ENCODE assay signal across 7 cellular contexts in genomic region chr16:25256821-25257503, GRCh38. TPM values are rescaled to one million over a fixed set of nuclear protein-coding genes. Genes with fewer than 3 reads are reported as not detected.
DNase-seq lines count a peak whose midpoint lies in the region; ATAC-seq and TF ChIP-seq lines count a peak whose summit lies in the region.

No MANE protein-coding gene starts in this region.

- peaks cover 21% of the 10 kb centered on the region for H3F3A ChIP-seq in GM23338 (replicated peaks; ENCODE audit: low read depth)

- no peak for TF ChIP-seq POLR2A in right lobe of liver (IDR thresholded peaks at IDR 0.05)

- 3% methylated on average over 17 of the region's 26 CpGs for WGBS in right lobe of liver (ENCODE audit: insufficient coverage, low coverage, low lambda C conversion rate, missing lambda C conversion rate)
- 2% methylated on average over 26 of the region's 26 CpGs for WGBS in thymus

- H3K27ac ChIP-seq in GM23338 (ENCODE audit: low read depth) (peak overlapping the region; percentile 91), brain microvascular endothelial cell (peak overlapping the region; percentile 97), right lobe of liver (peak overlapping the region in 2 of 3 donors; percentile 98 to 99), thymus (ENCODE audit: low read depth) (peak overlapping the region; percentile 99)

- H3K4me3 ChIP-seq in GM06990 (replicated peaks; ENCODE audit: low read depth, low read length) (peak overlapping the region; percentile 93), GM23338 (peak overlapping the region; percentile 92), brain microvascular endothelial cell (ENCODE audit: low read depth, low read length) (peak overlapping the region; percentile 77), right lobe of liver (peak overlapping the region; percentile 86 to 98 (median 91)), thymus (ENCODE audit: low read length) (peak overlapping the region; percentile 98)

- H2AFZ ChIP-seq in GM23338: peak overlapping the region; percentile 93

- peaks cover 3% of the 10 kb centered on the region for H3K36me3 ChIP-seq in GM06990 (ENCODE audit: control insufficient read depth, insufficient read depth, low read length)
- H3K36me3 ChIP-seq in GM23338 (ENCODE audit: insufficient read depth): peaks cover 6% of the 10 kb centered on the region; the same call in 1 of the 2 replicates
- H3K36me3 ChIP-seq in brain microvascular endothelial cell (replicated peaks): peaks cover 15% of the 10 kb centered on the region
- peaks cover 0 to 17% (median 3%) of the 10 kb centered on the region in 4 donors for H3K36me3 ChIP-seq in right lobe of liver
- peaks cover 7% of the 10 kb centered on the region for H3K36me3 ChIP-seq in thymus (ENCODE audit: control insufficient read depth, insufficient read depth)

- intact Hi-C loops in right lobe of liver (cut with DNase I): no loop called here

- peak overlapping the region; percentile 100 for H3K4me2 ChIP-seq in GM23338

- peaks cover 12% of the 10 kb centered on the region for H4K20me1 ChIP-seq in GM23338 (replicated peaks; ENCODE audit: insufficient read depth)

- no peaks in the 10 kb centered on the region for H3K9me3 ChIP-seq in right lobe of liver
- no peaks in the 10 kb centered on the region for H3K9me3 ChIP-seq in thymus (ENCODE audit: control insufficient read depth)

- H3K4me1 ChIP-seq in GM23338 (ENCODE audit: insufficient read depth) (peaks cover 25% of the 10 kb centered on the region), right lobe of liver (peaks cover 0 to 23% (median 7%) of the 10 kb centered on the region in 4 donors), thymus (ENCODE audit: control insufficient read depth, insufficient read depth, low read length) (peaks cover 18% of the 10 kb centered on the region)

- H3K79me2 ChIP-seq in GM23338 (replicated peaks; ENCODE audit: insufficient read depth): peaks cover 53% of the 10 kb centered on the region

- no peaks in the 10 kb centered on the region for H3K27me3 ChIP-seq in GM06990 (replicated peaks; ENCODE audit: control insufficient read depth, insufficient read depth, low read length)
- no peaks in the 10 kb centered on the region for H3K27me3 ChIP-seq in GM23338 (ENCODE audit: insufficient read depth)
- H3K27me3 ChIP-seq in brain microvascular endothelial cell (replicated peaks): no peaks in the 10 kb centered on the region
- H3K27me3 ChIP-seq in right lobe of liver: no peaks in the 10 kb centered on the region
- H3K27me3 ChIP-seq in thymus (ENCODE audit: control insufficient read depth, insufficient read depth): no peaks in the 10 kb centered on the region

- ATAC-seq in GM23338: peak; percentile 11
- no peak for ATAC-seq in right lobe of liver

- DNase-seq in GM06990 (ENCODE audit: extremely low read depth, insufficient read length) (no peak), GM23338 (ENCODE audit: low spot score) (peak; percentile 53), NCI-H2227 treated with DMSO at 0.1 percent for 48 hours (lab: John Stamatoyannopoulos, UW) (peak; percentile 54), brain microvascular endothelial cell (peak; percentile 8), right lobe of liver (no peak), epidermal melanocyte (ENCODE audit: insufficient read length, low spot score) (no peak)

- TF ChIP-seq CTCF in GM06990 (IDR thresholded peaks at IDR 0.05; ENCODE audit: insufficient read depth, low read length, poor library complexity, severe bottlenecking): no peak
- peak in 1 of 2 experiments; percentile 11; a peak in 1 of 4 replicates for TF ChIP-seq CTCF in GM23338 (conservative IDR thresholded peaks at IDR 0.05; ENCODE audit: low read depth in 2 of 2)
- TF ChIP-seq CTCF in brain microvascular endothelial cell (IDR thresholded peaks at IDR 0.05; ENCODE audit: low read depth, low read length, missing control alignments): peak; percentile 26
- TF ChIP-seq CTCF in right lobe of liver (IDR thresholded peaks at IDR 0.05): no peak

- in situ Hi-C loops in brain microvascular endothelial cell (cut with HindIII; ENCODE audit: low pct_ligation_motif_present, low sequenced_read_pairs): no loop called here

- peak overlapping the region; percentile 88 for H3K4me3 Mint-ChIP-seq in GM23338

- H3K27me3 Mint-ChIP-seq in GM23338 (ENCODE audit: insufficient read depth, low read depth, poor library complexity): peaks cover 18% of the 10 kb centered on the region

- H3K9me3 Mint-ChIP-seq in GM23338: peaks cover 2% of the 10 kb centered on the region; the same call in 1 of the 3 replicates

- H3K36me3 Mint-ChIP-seq in GM23338 (ENCODE audit: low read depth): peaks cover 33% of the 10 kb centered on the region

- peak overlapping the region; percentile 95 for H3K27ac Mint-ChIP-seq in GM23338

- H3K9me2 ChIP-seq in GM23338 (ENCODE audit: insufficient read depth): no peaks in the 10 kb centered on the region

- peaks cover 25% of the 10 kb centered on the region for H3K4me1 Mint-ChIP-seq in GM23338

TF ChIP-seq in GM23338, 12 proteins besides CTCF, POLR2A, EP300 and RAD21:
- TF ChIP-seq EZH2 (IDR thresholded peaks at IDR 0.05; ENCODE audit: low read depth, unreplicated experiment): no peak
- TF ChIP-seq ZNF331 (CRISPR knock-in tag; IDR thresholded peaks at IDR 0.05; ENCODE audit: low read depth): no peak
- TF ChIP-seq POLR2AphosphoS5 (IDR thresholded peaks at IDR 0.05; ENCODE audit: low read depth): peak; percentile 43; the same call in 1 of the 2 replicates
- TF ChIP-seq NANOG (IDR thresholded peaks at IDR 0.05; ENCODE audit: borderline replicate concordance): no peak
- TF ChIP-seq ZNF114 (CRISPR knock-in tag; IDR thresholded peaks at IDR 0.05): no peak
- TF ChIP-seq JUNB (IDR thresholded peaks at IDR 0.05; ENCODE audit: unreplicated experiment): no peak

RNA-seq across cellular contexts. Expression of gene ZKSCAN2, which starts 0.7 kb away (rescaled TPM):
- total RNA-seq in GM23338 (2014; rRNA removed; shearing (Covaris generic)): 7.4 and 8.8 TPM in 2 replicates
- polyA plus RNA-seq in GM23338 (2016; fragmentation: Nextera tagmentation; extraction: Ambion mirVana) (1.7 and 2.0 TPM in 2 replicates), thymus (1.2 TPM)
- total RNA-seq in right lobe of liver: 1 to 10 TPM; 2.2 to 2.7 (median 2.2) TPM

RNA-seq across cellular contexts. Expression of gene AQP8, which starts 40.2 kb away (rescaled TPM):
- 0.58 TPM in 1 of 2 replicates, not detected in the other for total RNA-seq in GM23338 (2014; rRNA removed; shearing (Covaris generic))
- polyA plus RNA-seq in GM23338 (2016; fragmentation: Nextera tagmentation; extraction: Ambion mirVana): not detected in 2 replicates
- under 1 TPM in 2 of 6 experiments, not detected in 4; 0.25 to 0.95 TPM for total RNA-seq in right lobe of liver
- 0.48 TPM for polyA plus RNA-seq in thymus

Comparison
In these comparisons a context has a peak if more than half of its experiments do, and no peak if none do; other contexts are left out.
1. DNase-seq: peak in GM23338 (single experiment), NCI-H2227 treated with DMSO at 0.1 percent for 48 hours (single experiment) and brain microvascular endothelial cell (single experiment); none in GM06990 (single experiment), right lobe of liver (0 of 3) and epidermal melanocyte (single experiment).
2. Peak in every context shown above with its lines, with median percentiles within 50 percentile points of each other: H3K4me3 ChIP-seq and H3K27ac ChIP-seq.